ENCODE assay signal across 19 cellular contexts in genomic region chr7:4714161-4714700, GRCh38.
"Had no signal": no experiment of that assay in that cellular context is flagged by ENCODE, and none has a peak within 500 bp of the region (broad histone marks: within the 10 kb centered on the region; RNA-seq: fewer than 3 reads in every experiment).

No MANE protein-coding gene starts in this region.

- H3K9me3 ChIP-seq: right atrium auricular region, stomach, testis, upper lobe of right lung had no signal

- H3K9me3 Mint-ChIP-seq: T-helper 1 cell treated with Interleukin-12 subunit alpha and Interleukin-12 subunit beta and Interleukin-4 antibody, amounts not matched to agents 30 μg/mL and 1 μg/mL, for 36 hours had no signal

- H3K36me3 ChIP-seq: brain microvascular endothelial cell, upper lobe of right lung had no signal

- H3K4me3 ChIP-seq: hepatocyte, lung, stomach, testis, upper lobe of right lung had no signal

- H3K27ac Mint-ChIP-seq: activated CD8-positive, alpha-beta T cell treated with anti-CD3 and anti-CD28 coated beads, Interleukin-2, amount 10 ng/mL, durations not matched to agents 7 days and 5 days; T-helper 1 cell treated with Interleukin-12 subunit alpha and Interleukin-12 subunit beta and Interleukin-4 antibody, amounts not matched to agents 30 μg/mL and 1 μg/mL, for 36 hours; WTC11 had no signal

- ATAC-seq: activated CD8-positive, alpha-beta T cell treated with anti-CD3 and anti-CD28 coated beads, Interleukin-2, amount 10 ng/mL, durations not matched to agents 7 days and 5 days; SK-N-SH treated with all-trans-retinoic acid at 6 μM for 48 hours; upper lobe of right lung; WTC11 had no signal

- H3K27ac ChIP-seq: testis had no signal

- DNase-seq: activated CD4-positive, alpha-beta T cell treated with anti-CD3 and anti-CD28 coated beads for 48 hours; activated CD8-positive, alpha-beta memory T cell treated with anti-CD3 and anti-CD28 coated beads, Interleukin-2, amount 50 U/mL, for 4 hours; activated CD8-positive, alpha-beta T cell treated with anti-CD3 and anti-CD28 coated beads, Interleukin-2, amount 10 ng/mL, durations not matched to agents 7 days and 5 days; anterior cingulate cortex; brain microvascular endothelial cell; cerebellar nuclear complex; erythroblast; islet precursor cell; small intestine; stimulated activated CD4-positive, alpha-beta T cell treated with anti-CD3 and anti-CD28 coated beads, Interleukin-4, amount 100 ng/mL, for 4 hours; stomach; testis; upper lobe of right lung had no signal

- H3K27me3 ChIP-seq: brain microvascular endothelial cell, hepatocyte, right atrium auricular region, stomach, testis, upper lobe of right lung had no signal

- H3K4me3 Mint-ChIP-seq: activated CD8-positive, alpha-beta T cell treated with anti-CD3 and anti-CD28 coated beads, Interleukin-2, amount 10 ng/mL, durations not matched to agents 7 days and 5 days; T-helper 1 cell treated with Interleukin-12 subunit alpha and Interleukin-12 subunit beta and Interleukin-4 antibody, amounts not matched to agents 30 μg/mL and 1 μg/mL, for 36 hours; WTC11 had no signal

- H3K4me1 ChIP-seq: testis had no signal
